ENCODE assay signal across 20 cellular contexts in the genomic region with DNA sequence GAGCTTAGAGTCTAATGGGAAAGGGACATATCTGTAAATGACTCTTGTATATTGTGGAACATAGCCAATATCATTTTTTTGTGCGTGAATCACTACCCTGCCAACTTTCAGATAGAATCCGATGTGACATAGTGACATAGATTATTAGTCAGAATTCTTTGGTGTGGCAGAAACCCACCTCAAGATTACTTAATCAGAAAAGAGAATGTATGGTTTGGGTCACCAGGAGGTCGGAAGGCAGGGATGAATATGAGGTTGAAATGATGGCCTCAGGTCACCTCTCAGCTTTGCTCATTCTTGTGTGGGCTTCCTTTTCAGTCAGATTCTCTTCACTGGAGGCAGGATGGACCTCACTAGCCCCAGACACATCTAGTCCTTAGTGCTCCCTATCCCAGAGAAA. TPM values are rescaled to one million over a fixed set of nuclear protein-coding genes. Genes with fewer than 3 reads are reported as not detected.
DNase-seq lines count a peak whose midpoint lies in the region; ATAC-seq, FAIRE-seq and TF ChIP-seq lines count a peak whose summit lies in the region.
"Had no signal": no experiment of that assay in that cellular context is flagged by ENCODE, and none has a peak within 500 bp of the region (broad histone marks: within the 10 kb centered on the region; RNA-seq: fewer than 3 reads in every experiment).

No MANE protein-coding gene starts in this region.

- no peak overlapping the region for H3K4me3 Mint-ChIP-seq in MCF 10A (ENCODE audit: unreplicated experiment)
- H3K4me3 Mint-ChIP-seq: CD4-positive, alpha-beta T cell; neural progenitor cell; T-cell had no signal

- H3K36me3 ChIP-seq in mammary epithelial cell (ENCODE audit: insufficient read depth, low read length) (peaks cover 7% of the 10 kb centered on the region), PC-9 (ENCODE audit: low read depth) (no peaks in the 10 kb centered on the region), bronchial epithelial cell (ENCODE audit: control insufficient read depth, insufficient read depth, low read length) (peaks cover 1% of the 10 kb centered on the region), testis (ENCODE audit: low read depth, missing control alignments) (no peaks in the 10 kb centered on the region)
- H3K36me3 ChIP-seq: neural progenitor cell, prostate gland had no signal

- H3K79me2 ChIP-seq in mammary epithelial cell (ENCODE audit: insufficient read depth, low read length) (peaks cover 41% of the 10 kb centered on the region), PC-9 (ENCODE audit: low read depth) (peaks cover 9% of the 10 kb centered on the region; the same call in 1 of the 2 replicates)

- H3K4me2 ChIP-seq in mammary epithelial cell (ENCODE audit: insufficient read depth, low read depth, low read length) (no peak overlapping the region), PC-9 (peak overlapping the region; percentile 19; the same call in 1 of the 2 replicates)
- H3K4me2 ChIP-seq: neural progenitor cell had no signal

- in situ Hi-C loops in mammary epithelial cell (cut with MboI; ENCODE audit: low sequenced_read_pairs in 2 of 2), result no loop called here

- H3K9ac ChIP-seq in mammary epithelial cell (ENCODE audit: insufficient read depth, low read length), result no peak overlapping the region
- H3K9ac ChIP-seq: neural progenitor cell had no signal

- BruUV-seq in mammary epithelial cell (replicated peaks; lab: Mats Ljungman, UMichigan) (no TSS peak), MCF 10A (replicated peaks; lab: Mats Ljungman, UMichigan) (no TSS peak), PC-9 (replicated peaks; lab: Mats Ljungman, UMichigan) (no TSS peak)

- no peaks in the 10 kb centered on the region for H3K9me3 Mint-ChIP-seq in MCF 10A (ENCODE audit: unreplicated experiment)
- H3K9me3 Mint-ChIP-seq: CD4-positive, alpha-beta T cell; neural progenitor cell; T-cell had no signal

- WGBS in mammary epithelial cell (ENCODE audit: low coverage, missing lambda C conversion rate), result 43% methylated on average over 3 of the region's 3 CpGs
- 79 to 98% methylated on average over 3 of the region's 3 CpGs for WGBS in testis, 2 donors

- no peak for FAIRE-seq in bronchial epithelial cell (lab: Jason Lieb, UNC)
- FAIRE-seq: K562 had no signal

- H3K27me3 ChIP-seq in mammary epithelial cell (ENCODE audit: insufficient read depth, low read length), result no peaks in the 10 kb centered on the region
- no peaks in the 10 kb centered on the region for H3K27me3 ChIP-seq in PC-9 (ENCODE audit: insufficient read depth, low read depth)
- no peaks in the 10 kb centered on the region for H3K27me3 ChIP-seq in bronchial epithelial cell (ENCODE audit: control insufficient read depth, insufficient read depth, low read length)
- no peaks in the 10 kb centered on the region for H3K27me3 ChIP-seq in testis
- H3K27me3 ChIP-seq: heart right ventricle, neural progenitor cell had no signal

- CTCF ChIA-PET in mammary epithelial cell (lab: Charles Lee; ENCODE audit: low non-redundant PET), result no interaction called here
- CTCF ChIA-PET in MCF 10A (lab: Yijun Ruan, JAX), result interaction anchor here (0.7 kb wide), 1 partner anchor 599 kb away, joined by 3 read pairs; no protein-coding TSS in a partner anchor
- CTCF ChIA-PET in PC-9 (lab: Charles Lee), result no interaction called here

- TF ChIP-seq CTCF in mammary epithelial cell (conservative IDR thresholded peaks at IDR 0.05 in 1 of 2, IDR thresholded peaks at IDR 0.05 in 1 of 2; ENCODE audit: extremely low read depth in 1 of 2, insufficient read depth in 1 of 2, low read depth in 1 of 2, low read length in 2 of 2), result no peak
- TF ChIP-seq CTCF in MCF 10A (IDR thresholded peaks at IDR 0.05; ENCODE audit: unreplicated experiment), result no peak
- no peak for TF ChIP-seq CTCF in PC-9 (conservative IDR thresholded peaks at IDR 0.05)
- no peak for TF ChIP-seq CTCF in bronchial epithelial cell (IDR thresholded peaks at IDR 0.05; ENCODE audit: insufficient read depth, low read length, severe bottlenecking)
- TF ChIP-seq CTCF in testis (IDR thresholded peaks at IDR 0.05), result no peak

- TF ChIP-seq POLR2A in testis (IDR thresholded peaks at IDR 0.05), result no peak

- dilution Hi-C loops in mammary epithelial cell (cut with HindIII; ENCODE audit: low sequenced_read_pairs), result no loop called here

- intact Hi-C loops in mammary epithelial cell (cut with micrococcal nuclease) (no loop called here), MCF 10A (cut with micrococcal nuclease) (no loop called here), PC-9 (cut with micrococcal nuclease; ENCODE audit: unreplicated experiment) (loop anchor here (5.0 kb wide), 1 partner anchor 41 kb away; the partner anchor contains the start of gene SNAPC5), posterior cingulate gyrus (cut with DNase I) (no loop called here), testis (cut with DNase I; ENCODE audit: low total_unique reads) (no loop called here)

- no peak overlapping the region for H3K27ac ChIP-seq in mammary epithelial cell (ENCODE audit: insufficient read depth, low read depth, low read length)
- H3K27ac ChIP-seq in PC-9, result peak overlapping the region; percentile 67
- H3K27ac ChIP-seq in testis, result no peak overlapping the region
- H3K27ac ChIP-seq: heart right ventricle, neural progenitor cell, prostate gland had no signal

- H3K4me3 ChIP-seq in mammary epithelial cell (replicated peaks in 1 of 3; ENCODE audit: insufficient read depth in 1 of 3, low read depth in 2 of 3, low read length in 3 of 3) (no peak overlapping the region), PC-9 (no peak overlapping the region), bronchial epithelial cell (ENCODE audit: low read depth, low read length) (no peak overlapping the region), testis (no peak overlapping the region)
- H3K4me3 ChIP-seq: heart right ventricle, K562, neural progenitor cell, prostate gland had no signal

- H3K4me1 Mint-ChIP-seq in MCF 10A (ENCODE audit: insufficient read depth, unreplicated experiment), result peaks cover 17% of the 10 kb centered on the region
- H3K4me1 Mint-ChIP-seq: neural progenitor cell had no signal

- POLR2A ChIA-PET in MCF 10A (lab: Yijun Ruan, JAX), result interaction anchor here (1.4 kb wide), 1 partner anchor 49 kb away, joined by 4 read pairs; the partner anchor contains the start of gene ZWILCH
- POLR2A ChIA-PET in PC-9 (lab: Charles Lee; ENCODE audit: unreplicated experiment), result interaction anchor here (0.6 kb wide), 4 partner anchors 8 to 71 kb away, joined by 3 to 7 read pairs (median 4); no protein-coding TSS in a partner anchor

- ATAC-seq in HG03521 (IDR thresholded peaks at IDR 0.05; ENCODE audit: unreplicated experiment), result no peak
- ATAC-seq: heart right ventricle, K562, T-cell had no signal

- no peaks in the 10 kb centered on the region for H3K9me3 ChIP-seq in mammary epithelial cell (replicated peaks; ENCODE audit: insufficient read depth, low read length)
- no peaks in the 10 kb centered on the region for H3K9me3 ChIP-seq in PC-9 (ENCODE audit: insufficient read depth, low read depth)
- H3K9me3 ChIP-seq in testis, result no peaks in the 10 kb centered on the region
- H3K9me3 ChIP-seq: heart right ventricle, prostate gland had no signal

- peaks cover 21% of the 10 kb centered on the region for H3K36me3 Mint-ChIP-seq in MCF 10A (ENCODE audit: insufficient read depth, unreplicated experiment)

- no peak overlapping the region for H3K27ac Mint-ChIP-seq in MCF 10A (ENCODE audit: low read depth, unreplicated experiment)
- H3K27ac Mint-ChIP-seq: CD4-positive, alpha-beta T cell had no signal

- H4K20me1 ChIP-seq in mammary epithelial cell (ENCODE audit: insufficient read depth, low read length), result no peaks in the 10 kb centered on the region
- H4K20me1 ChIP-seq in PC-9 (ENCODE audit: insufficient read depth), result no peaks in the 10 kb centered on the region

- H2AFZ ChIP-seq in mammary epithelial cell (ENCODE audit: low read depth, low read length), result no peak overlapping the region
- H2AFZ ChIP-seq in PC-9, result no peak overlapping the region
- H2AFZ ChIP-seq: neural progenitor cell had no signal

- no peaks in the 10 kb centered on the region for H3K27me3 Mint-ChIP-seq in MCF 10A (ENCODE audit: insufficient read depth, unreplicated experiment)
- H3K27me3 Mint-ChIP-seq: CD4-positive, alpha-beta T cell; T-cell had no signal

- peak; percentile 20 for DNase-seq in mammary epithelial cell
- no peak for DNase-seq in MCF 10A (ENCODE audit: unreplicated experiment)
- DNase-seq in PC-9, result peak in 1 of 2 experiments; percentile 86
- peak; percentile 26 for DNase-seq in bronchial epithelial cell (ENCODE audit: low read depth)
- DNase-seq in posterior cingulate gyrus, result no peak
- DNase-seq in testis, result no peak
- DNase-seq: activated effector memory CD4-positive, alpha-beta T cell treated with anti-CD3 and anti-CD28 coated beads, Interleukin-2, amount 50 U/mL, for 16 hours; amygdala; CD4-positive, alpha-beta T cell; DMS53; heart right ventricle; NCI-H1092; NCI-H2029; NCI-H510A; stimulated activated CD4-positive, alpha-beta T cell treated with anti-CD3 and anti-CD28 coated beads, Interleukin-4, amount 100 ng/mL, for 24 hours; T-cell had no signal

- peaks cover 32% of the 10 kb centered on the region for H3K4me1 ChIP-seq in mammary epithelial cell (ENCODE audit: insufficient read depth, low read length)
- H3K4me1 ChIP-seq in PC-9 (replicated peaks; ENCODE audit: insufficient read depth), result peaks cover 55% of the 10 kb centered on the region
- H3K4me1 ChIP-seq in testis, result no peaks in the 10 kb centered on the region
- H3K4me1 ChIP-seq: neural progenitor cell, prostate gland had no signal

- peaks cover 38% of the 10 kb centered on the region for H3F3A ChIP-seq in PC-9 (ENCODE audit: insufficient read depth, low read depth)

- H3K9me2 ChIP-seq in PC-9 (ENCODE audit: insufficient read depth), result no peaks in the 10 kb centered on the region

RNA-seq across cellular contexts. Expression of gene SNAPC5, which starts 41.4 kb away (rescaled TPM):
- total RNA-seq in mammary epithelial cell (10 to 100 TPM; 11.2 to 21.3 TPM), MCF 10A (2022) (22.9 and 24.6 TPM in 2 replicates), PC-9 (2021) (15.8 and 17.9 TPM in 2 replicates), bronchial epithelial cell (43.3 and 43.7 TPM in 2 replicates), testis (10 to 100 TPM; 30.7 to 45.4 TPM)
- polyA plus RNA-seq in mammary epithelial cell (25.4 TPM), testis (ENCODE audit: insufficient read depth, low read depth, low replicate concordance) (73.9 TPM)
- polyA minus RNA-seq in mammary epithelial cell, result 1.4 TPM

RNA-seq across cellular contexts. Expression of gene RPL4, which starts 48.4 kb away (rescaled TPM):
- total RNA-seq in mammary epithelial cell (1,000 to 10,000 TPM; 2,956 to 3,547 TPM), MCF 10A (2022) (5,336 and 5,631 TPM in 2 replicates), PC-9 (2021) (1,859 and 2,320 TPM in 2 replicates), bronchial epithelial cell (2,077 and 4,509 TPM in 2 replicates), testis (1,000 to 10,000 TPM in 1 of 2 donors, 100 to 1,000 TPM in 1; 957 to 1,935 TPM)
- polyA plus RNA-seq in mammary epithelial cell (4,438 TPM), testis (ENCODE audit: insufficient read depth, low read depth, low replicate concordance) (1,584 TPM)
- 3,877 TPM for polyA minus RNA-seq in mammary epithelial cell

RNA-seq across cellular contexts. Expression of gene ZWILCH, which starts 48.9 kb away (rescaled TPM):
- total RNA-seq in mammary epithelial cell (10 to 100 TPM in 1 of 2 donors, 1 to 10 TPM in 1; 8.5 to 26.9 TPM), MCF 10A (2022) (20.8 and 27.4 TPM in 2 replicates), PC-9 (2021) (26.3 and 30.3 TPM in 2 replicates), bronchial epithelial cell (6.1 and 8.2 TPM in 2 replicates), testis (10 to 100 TPM; 35.1 to 41.7 TPM)
- polyA plus RNA-seq in mammary epithelial cell (24.3 TPM), testis (ENCODE audit: insufficient read depth, low read depth, low replicate concordance) (77.5 TPM)
- polyA minus RNA-seq in mammary epithelial cell, result 22.9 TPM

Comparison
In these comparisons a context has a peak if more than half of its experiments do, and no peak if none do; other contexts are left out.
1. DNase-seq: peak in mammary epithelial cell (single experiment) and bronchial epithelial cell (single experiment); none in MCF 10A (single experiment), posterior cingulate gyrus (0 of 10) and testis (single experiment).